ENCODE assay signal across 28 cellular contexts in genomic region chr7:9023895-9024294, GRCh38.
"Had no signal": no experiment of that assay in that cellular context is flagged by ENCODE, and none has a peak within 500 bp of the region (broad histone marks: within the 10 kb centered on the region; RNA-seq: fewer than 3 reads in every experiment).

No MANE protein-coding gene starts in this region.

- H3K4me1 ChIP-seq: stomach, suprapubic skin, testis, thyroid gland, tibial artery, tibial nerve, transverse colon, upper lobe of left lung, upper lobe of right lung, uterus, vagina had no signal

- H3K9me3 ChIP-seq: stomach, testis, thoracic aorta, thyroid gland, tibial artery, tibial nerve, transverse colon, upper lobe of left lung, upper lobe of right lung, uterus, vagina had no signal

- DNase-seq: stimulated activated CD4-positive, alpha-beta T cell treated with anti-CD3 and anti-CD28 coated beads, Interleukin-2, amount 100 ng/mL, for 48 hours; stimulated activated CD4-positive, alpha-beta T cell treated with anti-CD3 and anti-CD28 coated beads, Interleukin-4, amount 100 ng/mL, for 1 hour; stimulated activated CD4-positive, alpha-beta T cell treated with anti-CD3 and anti-CD28 coated beads, Interleukin-4, amount 100 ng/mL, for 24 hours; stimulated activated CD4-positive, alpha-beta T cell treated with anti-CD3 and anti-CD28 coated beads, Interleukin-4, amount 100 ng/mL, for 4 hours; stimulated activated CD8-positive, alpha-beta memory T cell treated with anti-CD3 and anti-CD28 coated beads, Interleukin-4, amount 100 ng/mL, for 48 hours; stimulated activated naive B cell treated with anti-CD40 and anti-IgM and Interleukin-4, amounts not matched to agents 10 μg/mL and 1 μg/mL and 100 μg/mL, for 72 hours; stimulated activated naive CD4-positive, alpha-beta T cell; stimulated activated naive CD4-positive, alpha-beta T cell treated with Interleukin-2 at 50 U/mL for 16 hours; stimulated activated naive CD8-positive, alpha-beta T cell treated with anti-CD3 and anti-CD28 coated beads, Interleukin-15, amount 100 ng/mL, for 72 hours; stimulated activated naive CD8-positive, alpha-beta T cell treated with anti-CD3 and anti-CD28 coated beads, Interleukin-15, Interleukin-2, amounts not matched to agents 100 U/mL and 50 U/mL, for 24 hours; stomach; substantia nigra; testis; thyroid gland; tibial artery; transverse colon; trophoblast cell; upper lobe of left lung; upper lobe of right lung; uterus had no signal

- ATAC-seq: stimulated activated effector memory CD8-positive, alpha-beta T cell treated with anti-CD3 and anti-CD28 coated beads, Interleukin-12 subunit alpha, Interleukin-12 subunit beta, amount 100 ng/mL, for 72 hours; stimulated activated memory B cell treated with anti-CD40 and anti-IgM and Interleukin-4, amounts not matched to agents 10 μg/mL and 1 μg/mL and 100 μg/mL, for 72 hours; stimulated activated naive B cell treated with anti-CD40 and anti-IgM and Interleukin-4, amounts not matched to agents 10 μg/mL and 1 μg/mL and 100 μg/mL, for 72 hours; stimulated activated naive CD8-positive, alpha-beta T cell treated with anti-CD3 and anti-CD28 coated beads, Interleukin-15, amount 100 ng/mL, for 72 hours; stimulated activated naive CD8-positive, alpha-beta T cell treated with anti-CD3 and anti-CD28 coated beads, Interleukin-15, Interleukin-2, amounts not matched to agents 100 U/mL and 50 U/mL, for 24 hours; upper lobe of right lung had no signal

- H3K4me1 Mint-ChIP-seq: stimulated activated effector memory CD8-positive, alpha-beta T cell treated with anti-CD3 and anti-CD28 coated beads, Interleukin-12 subunit alpha, Interleukin-12 subunit beta, amount 100 ng/mL, for 72 hours; stimulated activated memory B cell treated with anti-CD40 and anti-IgM and Interleukin-4, amounts not matched to agents 10 μg/mL and 1 μg/mL and 100 μg/mL, for 72 hours; stimulated activated naive B cell treated with anti-CD40 and anti-IgM and Interleukin-4, amounts not matched to agents 10 μg/mL and 1 μg/mL and 100 μg/mL, for 72 hours; stimulated activated naive CD8-positive, alpha-beta T cell treated with anti-CD3 and anti-CD28 coated beads, Interleukin-15, amount 100 ng/mL, for 72 hours had no signal

- H3K4me3 ChIP-seq: stomach, suprapubic skin, testis, thoracic aorta, thyroid gland, tibial artery, tibial nerve, transverse colon, upper lobe of left lung, upper lobe of right lung, uterus, vagina had no signal

- H3K36me3 ChIP-seq: stomach, suprapubic skin, thoracic aorta, thyroid gland, tibial artery, tibial nerve, transverse colon, upper lobe of left lung, upper lobe of right lung, uterus, vagina had no signal

- H3K27me3 Mint-ChIP-seq: stimulated activated memory B cell treated with anti-CD40 and anti-IgM and Interleukin-4, amounts not matched to agents 10 μg/mL and 1 μg/mL and 100 μg/mL, for 72 hours; stimulated activated naive B cell treated with anti-CD40 and anti-IgM and Interleukin-4, amounts not matched to agents 10 μg/mL and 1 μg/mL and 100 μg/mL, for 72 hours; stimulated activated naive CD8-positive, alpha-beta T cell treated with anti-CD3 and anti-CD28 coated beads, Interleukin-15, amount 100 ng/mL, for 72 hours; stimulated activated naive CD8-positive, alpha-beta T cell treated with anti-CD3 and anti-CD28 coated beads, Interleukin-15, Interleukin-2, amounts not matched to agents 100 ng/mL and 50 ng/mL, for 24 hours had no signal

- H3K36me3 Mint-ChIP-seq: stimulated activated effector memory CD8-positive, alpha-beta T cell treated with anti-CD3 and anti-CD28 coated beads, Interleukin-12 subunit alpha, Interleukin-12 subunit beta, amount 100 ng/mL, for 72 hours; stimulated activated memory B cell treated with anti-CD40 and anti-IgM and Interleukin-4, amounts not matched to agents 10 μg/mL and 1 μg/mL and 100 μg/mL, for 72 hours; stimulated activated naive B cell treated with anti-CD40 and anti-IgM and Interleukin-4, amounts not matched to agents 10 μg/mL and 1 μg/mL and 100 μg/mL, for 72 hours; type B pancreatic cell had no signal

- H3K27ac ChIP-seq: stomach, suprapubic skin, testis, thoracic aorta, thyroid gland, tibial artery, tibial nerve, transverse colon, upper lobe of left lung, upper lobe of right lung, uterus, vagina had no signal

- H3K27me3 ChIP-seq: stomach, suprapubic skin, testis, thyroid gland, tibial artery, tibial nerve, transverse colon, upper lobe of left lung, upper lobe of right lung, uterus, vagina had no signal

- H3K27ac Mint-ChIP-seq: stimulated activated effector memory CD8-positive, alpha-beta T cell treated with anti-CD3 and anti-CD28 coated beads, Interleukin-12 subunit alpha, Interleukin-12 subunit beta, amount 100 ng/mL, for 72 hours; stimulated activated memory B cell treated with anti-CD40 and anti-IgM and Interleukin-4, amounts not matched to agents 10 μg/mL and 1 μg/mL and 100 μg/mL, for 72 hours; stimulated activated naive CD8-positive, alpha-beta T cell treated with anti-CD3 and anti-CD28 coated beads, Interleukin-15, amount 100 ng/mL, for 72 hours; stimulated activated naive CD8-positive, alpha-beta T cell treated with anti-CD3 and anti-CD28 coated beads, Interleukin-15, Interleukin-2, amounts not matched to agents 100 ng/mL and 50 ng/mL, for 24 hours; type B pancreatic cell had no signal

- H3K4me3 Mint-ChIP-seq: stimulated activated effector memory CD8-positive, alpha-beta T cell treated with anti-CD3 and anti-CD28 coated beads, Interleukin-12 subunit alpha, Interleukin-12 subunit beta, amount 100 ng/mL, for 72 hours; stimulated activated memory B cell treated with anti-CD40 and anti-IgM and Interleukin-4, amounts not matched to agents 10 μg/mL and 1 μg/mL and 100 μg/mL, for 72 hours; stimulated activated naive B cell treated with anti-CD40 and anti-IgM and Interleukin-4, amounts not matched to agents 10 μg/mL and 1 μg/mL and 100 μg/mL, for 72 hours; stimulated activated naive CD8-positive, alpha-beta T cell treated with anti-CD3 and anti-CD28 coated beads, Interleukin-15, amount 100 ng/mL, for 72 hours; stimulated activated naive CD8-positive, alpha-beta T cell treated with anti-CD3 and anti-CD28 coated beads, Interleukin-15, Interleukin-2, amounts not matched to agents 100 ng/mL and 50 ng/mL, for 24 hours; type B pancreatic cell had no signal
